In genomic region chr12:30754750-30755394, GRCh38 we compare ENCODE assay signal across 1 cellular context.
A peak's percentile ranks its signal among the peaks of the same experiment; 100 is the strongest.
TF ChIP-seq lines count a peak whose summit lies in the region.

Gene CAPRIN2 (minus strand): TSS chr12:30754951. CDS start chr12:30753520, 1,431 bp downstream.

TF ChIP-seq in A549, 52 proteins besides CTCF, POLR2A, EP300 and RAD21 (continued from another document):
- peak; percentile 18; the same call in 1 of the 2 replicates for TF ChIP-seq PBX3 (IDR thresholded peaks at IDR 0.05)
- 0 out of 2 replicates have a peak, but pooled peaks have one; percentile 7 for TF ChIP-seq USF2 (IDR thresholded peaks at IDR 0.05)
- no peak for TF ChIP-seq ZFP36 (IDR thresholded peaks at IDR 0.05; ENCODE audit: borderline replicate concordance, partially characterized antibody)
- TF ChIP-seq JUNB (IDR thresholded peaks at IDR 0.05), result no peak
- TF ChIP-seq ZSCAN20 (CRISPR knock-in tag; IDR thresholded peaks at IDR 0.05), result no peak
- 0 out of 2 replicates have a peak, but pooled peaks have one; percentile 50 for TF ChIP-seq HOXB5 (CRISPR knock-in tag; IDR thresholded peaks at IDR 0.05)
